ENCODE assay signal across 32 cellular contexts in genomic region chr5:60494144-60494543, GRCh38.
DNase-seq lines count a peak whose midpoint lies in the region; ATAC-seq and TF ChIP-seq lines count a peak whose summit lies in the region.
"Had no signal": no experiment of that assay in that cellular context is flagged by ENCODE, and none has a peak within 500 bp of the region (broad histone marks: within the 10 kb centered on the region; RNA-seq: fewer than 3 reads in every experiment).

No MANE protein-coding gene starts in this region.

- DNase-seq in H9: no peak
- peak; percentile 6 for DNase-seq in RPMI7951 (ENCODE audit: low read depth)
- DNase-seq in kidney tubule cell (ENCODE audit: low spot score): peak; percentile 6
- DNase-seq in thoracic aorta (ENCODE audit: low spot score): no peak
- DNase-seq in Kasumi-1 (lab: John Stamatoyannopoulos, UW): no peak
- DNase-seq in globus pallidus (ENCODE audit: low spot score): no peak
- no peak for DNase-seq in NCI-H2029 treated with DMSO at 0.1 percent for 48 hours (lab: John Stamatoyannopoulos, UW)
- DNase-seq: activated CD4-positive, alpha-beta T cell treated with anti-CD3 and anti-CD28 coated beads for 4 hours; activated CD8-positive, alpha-beta T cell treated with anti-CD3 and anti-CD28 coated beads, Interleukin-2, amount 10 ng/mL, durations not matched to agents 7 days and 5 days; DMS79; effector CD8-positive, alpha-beta T cell; GF-D8; hippocampal formation; immature natural killer cell; KBM-7; left lung; MM.1S; NCI-H1417; NCI-H2081; NK-92 treated with Interleukin-12 subunit alpha and Interleukin-12 subunit beta, amount 100 ng/mL, for 24 hours; Peyer's patch; SIG-M5; sigmoid colon had no signal

- H3K4me1 ChIP-seq in H9 (ENCODE audit: insufficient read depth, low read length): no peaks in the 10 kb centered on the region; the same call in 1 of the 2 replicates
- peaks cover 4 to 78% of the 10 kb centered on the region in 2 donors for H3K4me1 ChIP-seq in thoracic aorta (ENCODE audit: control insufficient read depth in 1 of 2, low read depth in 2 of 2)
- H3K4me1 ChIP-seq: left lung, Peyer's patch, prostate gland, suprapubic skin had no signal

- no peaks in the 10 kb centered on the region for H3K23me2 ChIP-seq in H9 (ENCODE audit: insufficient read length, low read depth, low read length, poor library complexity, severe bottlenecking)

- H3K79me2 ChIP-seq in H9 (ENCODE audit: insufficient read depth, low read length): no peaks in the 10 kb centered on the region

- no peak overlapping the region for H2AK5ac ChIP-seq in H9 (ENCODE audit: insufficient read length, low read length)

- no peaks in the 10 kb centered on the region for H3K27me3 Mint-ChIP-seq in H9 (ENCODE audit: low read depth)
- H3K27me3 Mint-ChIP-seq: activated naive CD4-positive, alpha-beta T cell treated with anti-CD3 and anti-CD28 coated beads, Interleukin-2, amount 50 U/mL, for 24 hours had no signal

- peak overlapping the region in 2 of 3 experiments; percentile 22 to 52; a peak in 2 of 7 replicates for H3K27ac Mint-ChIP-seq in H9
- H3K27ac Mint-ChIP-seq: activated CD8-positive, alpha-beta T cell treated with anti-CD3 and anti-CD28 coated beads, Interleukin-2, amount 10 ng/mL, durations not matched to agents 7 days and 5 days; activated naive CD4-positive, alpha-beta T cell treated with anti-CD3 and anti-CD28 coated beads, Interleukin-2, amount 50 U/mL, for 24 hours; activated T-helper 2 cell treated with anti-CD3 and anti-CD28 coated beads, Interferon-gamma antibody, Interleukin-2, Interleukin-4, amounts not matched to agents 10 μg/mL and 5 μg/mL and 100 μg/mL, durations not matched to agents 14 hours and 24 hours and 36 hours; immature natural killer cell; stimulated activated effector memory CD8-positive, alpha-beta T cell treated with anti-CD3 and anti-CD28 coated beads, Interleukin-12 subunit alpha, Interleukin-12 subunit beta, amount 100 ng/mL, for 72 hours; T-helper 2 cell treated with Interferon-gamma antibody and Interleukin-4, amounts not matched to agents 5 μg/mL and 100 μg/mL, for 36 hours had no signal

- no peak overlapping the region for H3K14ac ChIP-seq in H9 (ENCODE audit: insufficient read depth, low read length)

- no peak overlapping the region for H3K9ac ChIP-seq in H9 (ENCODE audit: extremely low read depth, insufficient read length, low read length)

- no peak overlapping the region for H4K91ac ChIP-seq in H9 (ENCODE audit: insufficient read length, low read depth, low read length)

- no peaks in the 10 kb centered on the region for H3K36me3 Mint-ChIP-seq in H9 (ENCODE audit: insufficient read depth in 1 of 3, low read depth in 3 of 3)
- H3K36me3 Mint-ChIP-seq: activated naive CD4-positive, alpha-beta T cell treated with anti-CD3 and anti-CD28 coated beads, Interleukin-2, amount 50 U/mL, for 24 hours; immature natural killer cell; mesothelial cell of epicardium; stimulated activated effector memory CD8-positive, alpha-beta T cell treated with anti-CD3 and anti-CD28 coated beads, Interleukin-12 subunit alpha, Interleukin-12 subunit beta, amount 100 ng/mL, for 72 hours had no signal

- H3K18ac ChIP-seq in H9 (ENCODE audit: insufficient read length, low read depth, low read length): no peak overlapping the region

- no peak overlapping the region for H3K4me3 Mint-ChIP-seq in H9
- H3K4me3 Mint-ChIP-seq: activated CD8-positive, alpha-beta T cell treated with anti-CD3 and anti-CD28 coated beads, Interleukin-2, amount 10 ng/mL, durations not matched to agents 7 days and 5 days; activated naive CD4-positive, alpha-beta T cell treated with anti-CD3 and anti-CD28 coated beads, Interleukin-2, amount 50 U/mL, for 24 hours; immature natural killer cell; mesothelial cell of epicardium; stimulated activated effector memory CD8-positive, alpha-beta T cell treated with anti-CD3 and anti-CD28 coated beads, Interleukin-12 subunit alpha, Interleukin-12 subunit beta, amount 100 ng/mL, for 72 hours; T-helper 2 cell treated with Interferon-gamma antibody and Interleukin-4, amounts not matched to agents 5 μg/mL and 100 μg/mL, for 36 hours had no signal

- no peak overlapping the region for H3K23ac ChIP-seq in H9 (ENCODE audit: insufficient read length, low read depth, low read length)

- H2BK15ac ChIP-seq in H9 (ENCODE audit: low read depth, low read length): no peak overlapping the region

- no peak overlapping the region for H3T11ph ChIP-seq in H9 (ENCODE audit: low read length)

- H2AFZ ChIP-seq in H9 (ENCODE audit: low read length): no peak overlapping the region

- H3K4ac ChIP-seq in H9 (ENCODE audit: low read depth, low read length): no peak overlapping the region

- no peak overlapping the region for H2BK12ac ChIP-seq in H9 (ENCODE audit: insufficient read length, low read depth, low read length)

- H4K20me1 ChIP-seq in H9 (ENCODE audit: control insufficient read depth, insufficient read depth, insufficient read length): no peaks in the 10 kb centered on the region

- H3K27me3 ChIP-seq in H9 (ENCODE audit: insufficient read depth, low read length) (no peaks in the 10 kb centered on the region), thoracic aorta (replicated peaks; ENCODE audit: insufficient read depth) (no peaks in the 10 kb centered on the region)
- H3K27me3 ChIP-seq: left lung, Peyer's patch, sigmoid colon, suprapubic skin had no signal

- H3K56ac ChIP-seq in H9 (ENCODE audit: insufficient read length, low read depth, low read length): no peak overlapping the region

- H4K8ac ChIP-seq in H9 (replicated peaks; ENCODE audit: insufficient read length, low read depth, low read length): no peak overlapping the region

- no peak overlapping the region for H3K4me2 ChIP-seq in H9 (ENCODE audit: insufficient read depth, insufficient read length, low read length)

- H3K27ac ChIP-seq in H9 (ENCODE audit: insufficient read length, low read depth, low read length): no peak overlapping the region
- H3K27ac ChIP-seq in thoracic aorta: peak overlapping the region; percentile 67
- H3K27ac ChIP-seq: left lung, Peyer's patch, prostate gland, suprapubic skin, VCaP had no signal

- no peak overlapping the region for H2BK5ac ChIP-seq in H9 (ENCODE audit: insufficient read length, low read length)

- ATAC-seq in thoracic aorta (ENCODE audit: insufficient number of reproducible peaks, low FRiP score, low read depth) (no peak), GM19397 (IDR thresholded peaks at IDR 0.05; ENCODE audit: unreplicated experiment) (no peak)
- ATAC-seq: activated CD8-positive, alpha-beta T cell treated with anti-CD3 and anti-CD28 coated beads, Interleukin-2, amount 10 ng/mL, durations not matched to agents 7 days and 5 days; left lung had no signal

- no peak overlapping the region for H2BK120ac ChIP-seq in H9 (ENCODE audit: low read depth, low read length, poor library complexity, severe bottlenecking)

- H3K79me1 ChIP-seq in H9 (ENCODE audit: insufficient read depth, low read depth, low read length, poor library complexity, severe bottlenecking): no peaks in the 10 kb centered on the region

- no peaks in the 10 kb centered on the region for H3K9me3 Mint-ChIP-seq in H9
- H3K9me3 Mint-ChIP-seq: activated T-helper 2 cell treated with anti-CD3 and anti-CD28 coated beads, Interferon-gamma antibody, Interleukin-2, Interleukin-4, amounts not matched to agents 10 μg/mL and 5 μg/mL and 100 μg/mL, durations not matched to agents 14 hours and 24 hours and 36 hours; mesothelial cell of epicardium; T-helper 2 cell treated with Interferon-gamma antibody and Interleukin-4, amounts not matched to agents 5 μg/mL and 100 μg/mL, for 36 hours had no signal

- no peak overlapping the region for H2BK20ac ChIP-seq in H9 (ENCODE audit: low read depth, low read length, poor library complexity, severe bottlenecking)

- H4K5ac ChIP-seq in H9 (ENCODE audit: insufficient read length, low read depth, low read length): no peak overlapping the region

- no peaks in the 10 kb centered on the region for H3K36me3 ChIP-seq in thoracic aorta
- H3K36me3 ChIP-seq: left lung, Peyer's patch, prostate gland, sigmoid colon, suprapubic skin had no signal

- H3K4me3 ChIP-seq in thoracic aorta: no peak overlapping the region
- H3K4me3 ChIP-seq: left lung, Peyer's patch, prostate gland, sigmoid colon, suprapubic skin had no signal

- WGBS in H9 (ENCODE audit: extremely low coverage, insufficient read length, low lambda C conversion rate): no CpG with 5 or more reads among the region's 3 CpGs

- H3K4me1 Mint-ChIP-seq in H9: peaks cover 17 to 21% of the 10 kb centered on the region in 2 experiments
- H3K4me1 Mint-ChIP-seq: activated naive CD4-positive, alpha-beta T cell treated with anti-CD3 and anti-CD28 coated beads, Interleukin-2, amount 50 U/mL, for 24 hours; immature natural killer cell; stimulated activated effector memory CD8-positive, alpha-beta T cell treated with anti-CD3 and anti-CD28 coated beads, Interleukin-12 subunit alpha, Interleukin-12 subunit beta, amount 100 ng/mL, for 72 hours had no signal

- no peaks in the 10 kb centered on the region for H3K9me3 ChIP-seq in H9 (ENCODE audit: control insufficient read depth, low read depth, low read length)
- no peaks in the 10 kb centered on the region for H3K9me3 ChIP-seq in thoracic aorta
- H3K9me3 ChIP-seq: left lung, Peyer's patch, prostate gland, sigmoid colon, suprapubic skin had no signal

- TF ChIP-seq CTCF in H9 (conservative IDR thresholded peaks at IDR 0.05) (no peak), thoracic aorta (IDR thresholded peaks at IDR 0.05) (no peak)

Comparison
In these comparisons a context has a peak if more than half of its experiments do, and no peak if none do; other contexts are left out.
1. DNase-seq: peak in RPMI7951 (single experiment) and kidney tubule cell (single experiment); none in H9 (single experiment), thoracic aorta (single experiment), Kasumi-1 (0 of 2), globus pallidus (single experiment) and NCI-H2029 treated with DMSO at 0.1 percent for 48 hours (single experiment).